Comparison of ENCODE assay signal across 28 cellular contexts in the genomic region with DNA sequence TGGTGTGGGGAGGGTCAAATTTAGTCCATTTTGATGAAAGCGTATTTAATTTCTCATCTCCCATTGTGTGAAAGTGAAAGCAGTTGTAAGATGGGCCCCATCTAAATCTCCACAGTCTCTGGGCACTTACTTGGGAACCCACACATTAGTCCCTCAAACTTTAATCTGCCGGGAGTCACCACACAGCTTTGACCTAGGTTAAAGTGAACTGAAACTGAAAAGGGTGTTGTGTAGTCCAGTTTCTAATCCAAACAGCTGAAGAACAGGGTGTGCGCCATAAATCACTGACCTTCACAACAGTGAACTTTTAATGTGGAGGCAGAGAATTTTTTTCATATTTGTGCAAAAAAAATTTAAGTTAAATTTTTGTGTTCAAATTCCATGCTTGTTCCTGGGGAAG. TPM values are rescaled to one million over a fixed set of nuclear protein-coding genes. Genes with fewer than 3 reads are reported as not detected.
DNase-seq lines count a peak whose midpoint lies in the region; ATAC-seq, FAIRE-seq and TF ChIP-seq lines count a peak whose summit lies in the region.
"Had no signal": no experiment of that assay in that cellular context is flagged by ENCODE, and none has a peak within 500 bp of the region (broad histone marks: within the 10 kb centered on the region; RNA-seq: fewer than 3 reads in every experiment).

No MANE protein-coding gene starts in this region.

- dilution Hi-C loops in keratinocyte (cut with MboI; ENCODE audit: extremely low pct_ligation_motif_present, low sequenced_read_pairs) = no loop called here

- no peak overlapping the region for H2AFZ ChIP-seq in keratinocyte (ENCODE audit: control insufficient read depth, low read length)
- H2AFZ ChIP-seq: neural progenitor cell had no signal

- no peaks in the 10 kb centered on the region for H3K9me3 Mint-ChIP-seq in WTC11
- H3K9me3 Mint-ChIP-seq: activated naive CD4-positive, alpha-beta T cell treated with anti-CD3 and anti-CD28 coated beads, Interleukin-2, amount 10 ng/mL, durations not matched to agents 7 days and 5 days; activated T-cell treated with anti-CD3 and anti-CD28 coated beads, Interleukin-2, amount 50 U/mL, for 4 hours; immature natural killer cell; neural progenitor cell had no signal

- H3K36me3 Mint-ChIP-seq in WTC11 = no peaks in the 10 kb centered on the region
- H3K36me3 Mint-ChIP-seq: activated naive CD4-positive, alpha-beta T cell treated with anti-CD3 and anti-CD28 coated beads, Interleukin-2, amount 10 ng/mL, durations not matched to agents 7 days and 5 days; immature natural killer cell; neural progenitor cell had no signal

- no peaks in the 10 kb centered on the region for H3K9me1 ChIP-seq in keratinocyte (ENCODE audit: control insufficient read depth, extremely low read depth, insufficient read depth, low read length)

- no peaks in the 10 kb centered on the region for H3K27me3 Mint-ChIP-seq in WTC11 (ENCODE audit: low read depth)

- no peak overlapping the region for H3K4me3 Mint-ChIP-seq in WTC11
- H3K4me3 Mint-ChIP-seq: activated naive CD4-positive, alpha-beta T cell treated with anti-CD3 and anti-CD28 coated beads, Interleukin-2, amount 10 ng/mL, durations not matched to agents 7 days and 5 days; activated T-cell treated with anti-CD3 and anti-CD28 coated beads, Interleukin-2, amount 50 U/mL, for 4 hours; immature natural killer cell; neural progenitor cell had no signal

- H3K9me3 ChIP-seq in keratinocyte (ENCODE audit: control insufficient read depth, low read depth, low read length) = no peaks in the 10 kb centered on the region
- no peaks in the 10 kb centered on the region for H3K9me3 ChIP-seq in stomach
- H3K9me3 ChIP-seq: left ventricle myocardium inferior, upper lobe of left lung had no signal

- no peak for TF ChIP-seq EP300 in stomach (IDR thresholded peaks at IDR 0.05)

- H3K27me3 ChIP-seq in keratinocyte (ENCODE audit: control insufficient read depth, extremely low read depth, insufficient read depth, low read length) (no peaks in the 10 kb centered on the region), stomach (no peaks in the 10 kb centered on the region)
- H3K27me3 ChIP-seq: neural progenitor cell, upper lobe of left lung had no signal

- POLR2A ChIA-PET in WTC11 (lab: Charles Lee) = no interaction called here

- H4K20me1 ChIP-seq in keratinocyte (ENCODE audit: control insufficient read depth, extremely low read depth, insufficient read depth, low read length) = no peaks in the 10 kb centered on the region

- CTCF ChIA-PET in WTC11 (lab: Charles Lee) = interaction anchor here (1.1 kb wide), 1 partner anchor 254 kb away, joined by 3 read pairs; no protein-coding TSS in a partner anchor

- H3K9ac ChIP-seq in keratinocyte (ENCODE audit: control insufficient read depth, extremely low read depth, insufficient read depth, low read length) = no peak overlapping the region
- H3K9ac ChIP-seq: neural progenitor cell had no signal

- WGBS in stomach, 5 donors = 56 to 81% (median 60%) methylated on average over 3 of the region's 3 CpGs

- H3K36me3 ChIP-seq in keratinocyte (ENCODE audit: control insufficient read depth in 2 of 2, extremely low read depth in 1 of 2, insufficient read depth in 2 of 2, low read length in 2 of 2) (no peaks in the 10 kb centered on the region), stomach (no peaks in the 10 kb centered on the region)
- H3K36me3 ChIP-seq: left ventricle myocardium inferior, neural progenitor cell, upper lobe of left lung had no signal

- peak overlapping the region; percentile 65 for H3K27ac ChIP-seq in keratinocyte (ENCODE audit: control insufficient read depth, insufficient read depth, low read length)
- H3K27ac ChIP-seq in stomach = peak overlapping the region in 3 of 5 donors; percentile 49 to 64 (median 58)
- H3K27ac ChIP-seq: left ventricle myocardium inferior, neural progenitor cell had no signal

- no peak for TF ChIP-seq CTCF in GM12865 (IDR thresholded peaks at IDR 0.05; ENCODE audit: insufficient read depth, low read depth, low read length, missing control alignments)
- TF ChIP-seq CTCF in keratinocyte (optimal IDR thresholded peaks at IDR 0.05 in 1 of 3, IDR thresholded peaks at IDR 0.05 in 1 of 3, conservative IDR thresholded peaks at IDR 0.05 in 1 of 3; ENCODE audit: extremely low read depth in 1 of 3, insufficient read depth in 2 of 3, low read length in 3 of 3) = no peak
- no peak for TF ChIP-seq CTCF in stomach (IDR thresholded peaks at IDR 0.05)
- no peak for TF ChIP-seq CTCF in GM13976 (IDR thresholded peaks at IDR 0.05; ENCODE audit: borderline replicate concordance, control extremely low read depth, extremely low read depth, insufficient read depth, missing control alignments)
- TF ChIP-seq CTCF in WTC11 (IDR thresholded peaks at IDR 0.05) = no peak

- DNase-seq in GM12865 (ENCODE audit: low read depth) (peak; percentile 17), RPMI8226 (peak; percentile 53), keratinocyte (ENCODE audit: low read depth, low spot score) (no peak), stomach (no peak), urothelium cell line (ENCODE audit: low spot score) (no peak), GM13976 (ENCODE audit: low spot score) (no peak), WTC11 (ENCODE audit: low spot score) (no peak), activated gamma-delta T cell (lab: John Stamatoyannopoulos, UW) (no peak)
- DNase-seq: activated CD4-positive, alpha-beta T cell treated with anti-CD3 and anti-CD28 coated beads for 1 hour; activated naive CD4-positive, alpha-beta T cell treated with anti-CD3 and anti-CD28 coated beads, Interleukin-2, amount 10 ng/mL, durations not matched to agents 7 days and 5 days; activated T-cell treated with anti-CD3 and anti-CD28 coated beads, Interleukin-2, amount 50 U/mL, for 4 hours; C1 segment of cervical spinal cord; foreskin melanocyte; immature natural killer cell; KG1; left ventricle myocardium inferior; NCI-H1092; NCI-H187 treated with DMSO at 0.1 percent for 48 hours; NCI-H748 treated with DMSO at 0.1 percent for 48 hours; SHP77 treated with DMSO at 0.1 percent for 48 hours; stimulated activated CD4-positive, alpha-beta T cell treated with anti-CD3 and anti-CD28 coated beads, Interleukin-4, amount 100 ng/mL, for 4 hours; stimulated activated naive CD8-positive, alpha-beta T cell treated with anti-CD3 and anti-CD28 coated beads, Interleukin-15, Interleukin-2, amounts not matched to agents 100 U/mL and 50 U/mL, for 24 hours had no signal

- TF ChIP-seq POLR2A in stomach (IDR thresholded peaks at IDR 0.05) = no peak

- H3K4me1 ChIP-seq in keratinocyte (ENCODE audit: control insufficient read depth, extremely low read depth, insufficient read depth, low read length) (peaks cover 42% of the 10 kb centered on the region), stomach (peaks cover under 1 to 40% (median 24%) of the 10 kb centered on the region in 4 donors)
- H3K4me1 ChIP-seq: neural progenitor cell had no signal

- H3K4me1 Mint-ChIP-seq in WTC11 = peaks cover 7% of the 10 kb centered on the region

- no peak for FAIRE-seq in keratinocyte (lab: Jason Lieb, UNC)
- FAIRE-seq in urothelium cell line (lab: Jason Lieb, UNC) = no peak

- H3K4me2 ChIP-seq in keratinocyte (ENCODE audit: control insufficient read depth, extremely low read depth, insufficient read depth, low read depth, low read length) = peak overlapping the region; percentile 65
- H3K4me2 ChIP-seq: neural progenitor cell had no signal

- intact Hi-C loops in stomach (cut with DNase I; ENCODE audit: low total_unique reads) = loop anchor here (10.0 kb wide), 1 partner anchor 49 kb away; a partner anchor contains a TSS

- ATAC-seq in WTC11 = no peak
- ATAC-seq: activated T-cell treated with anti-CD3 and anti-CD28 coated beads, Interleukin-2, amount 50 U/mL, for 4 hours; HCT116; stimulated activated naive CD8-positive, alpha-beta T cell treated with anti-CD3 and anti-CD28 coated beads, Interleukin-15, Interleukin-2, amounts not matched to agents 100 U/mL and 50 U/mL, for 24 hours had no signal

- H3K4me3 ChIP-seq in GM12865 (ENCODE audit: low read depth, low read length) (no peak overlapping the region), keratinocyte (ENCODE audit: control insufficient read depth in 2 of 3, extremely low read depth in 1 of 3, insufficient read depth in 2 of 3, low read depth in 1 of 3, low read length in 3 of 3) (no peak overlapping the region), stomach (no peak overlapping the region)
- H3K4me3 ChIP-seq: left ventricle myocardium inferior, neural progenitor cell, upper lobe of left lung had no signal

- H3K27ac Mint-ChIP-seq in WTC11 = no peak overlapping the region
- H3K27ac Mint-ChIP-seq: activated naive CD4-positive, alpha-beta T cell treated with anti-CD3 and anti-CD28 coated beads, Interleukin-2, amount 10 ng/mL, durations not matched to agents 7 days and 5 days; immature natural killer cell; neural progenitor cell had no signal

- in situ Hi-C loops in GM13976 (cut with MboI; ENCODE audit: low sequenced_read_pairs, unreplicated experiment) = loop anchor here (5.0 to 10.0 kb wide), 2 partner anchors 248 to 311 kb away; no protein-coding TSS in a partner anchor

- H3K79me2 ChIP-seq in keratinocyte (ENCODE audit: control insufficient read depth, insufficient read depth, low read length) = no peaks in the 10 kb centered on the region

TF ChIP-seq in WTC11, 78 proteins besides CTCF, POLR2A, EP300 and RAD21 (continues in another document):
- no peak for TF ChIP-seq RELA (CRISPR knock-in tag; IDR thresholded peaks at IDR 0.05; ENCODE audit: borderline replicate concordance)

RNA-seq across cellular contexts. Expression of a gene that starts 48.4 kb away (rescaled TPM):
- 0.10 to 0.17 TPM (median 0.14 TPM) in 3 replicates for polyA plus RNA-seq in keratinocyte
- not detected for polyA plus RNA-seq in keratinocyte (2011; ENCODE audit: low read depth)
- polyA plus RNA-seq in keratinocyte (2011; cell fraction: cytosol; rRNA removed) = 0.04 and 0.15 TPM in 2 replicates
- polyA plus RNA-seq in keratinocyte (2011; cell fraction: nucleus; rRNA removed) = 0.12 and 0.39 TPM in 2 replicates
- polyA plus RNA-seq in keratinocyte (2012; ENCODE audit: low replicate concordance) = 0.06 and 0.13 TPM in 2 replicates
- polyA minus RNA-seq in keratinocyte = 0.10 to 0.35 TPM in 2 of 3 replicates, not detected in the other
- not detected for polyA minus RNA-seq in keratinocyte (2011; cell fraction: cytosol; rRNA and poly(A)+ RNA removed)
- polyA minus RNA-seq in keratinocyte (2011; cell fraction: nucleus; rRNA and poly(A)+ RNA removed) = 0.21 and 0.62 TPM in 2 replicates
- 10 to 100 TPM in 1 of 5 donors, 1 to 10 TPM in 1, under 1 TPM in 1, not detected in 2; 0.58 to 11.6 (median 3.9) TPM for total RNA-seq in stomach
- polyA plus RNA-seq in stomach = under 1 TPM in 2 of 3 donors, not detected in 1; 0.35 to 0.68 TPM
- 0.57 to 1.1 TPM (median 1.0 TPM) in 3 replicates for total RNA-seq in WTC11 (2021)
- total RNA-seq: pulmonary artery endothelial cell had no signal

RNA-seq across cellular contexts. Expression of a gene that starts 52.7 kb away (rescaled TPM):
- polyA plus RNA-seq in keratinocyte (not detected in 3 replicates), stomach (1 to 10 TPM; 3.1 to 5.2 (median 3.7) TPM)
- polyA plus RNA-seq in keratinocyte (2011; ENCODE audit: low read depth) = not detected
- polyA plus RNA-seq in keratinocyte (2011; cell fraction: cytosol; rRNA removed) = not detected in 2 replicates
- not detected in 2 replicates for polyA plus RNA-seq in keratinocyte (2011; cell fraction: nucleus; rRNA removed)
- polyA plus RNA-seq in keratinocyte (2012; ENCODE audit: low replicate concordance) = not detected in 2 replicates
- not detected in 3 replicates for polyA minus RNA-seq in keratinocyte
- not detected for polyA minus RNA-seq in keratinocyte (2011; cell fraction: cytosol; rRNA and poly(A)+ RNA removed)
- not detected in 2 replicates for polyA minus RNA-seq in keratinocyte (2011; cell fraction: nucleus; rRNA and poly(A)+ RNA removed)
- total RNA-seq in stomach (10 to 100 TPM in 4 of 5 donors, not detected in 1; 20.3 to 48.7 (median 34.5) TPM), WTC11 (2021) (0.21 to 0.73 TPM (median 0.28 TPM) in 3 replicates)
- total RNA-seq: mononuclear cell, OCI-LY7 had no signal
- polyA plus RNA-seq: immature natural killer cell had no signal

Comparison
In these comparisons a context has a peak if more than half of its experiments do, and no peak if none do; other contexts are left out.
1. DNase-seq: peak in GM12865 (single experiment) and RPMI8226 (single experiment); none in keratinocyte (single experiment), stomach (single experiment), urothelium cell line (single experiment), GM13976 (single experiment), WTC11 (single experiment) and activated gamma-delta T cell (single experiment).